Comparison of ENCODE assay signal across 10 cellular contexts in the genomic region with DNA sequence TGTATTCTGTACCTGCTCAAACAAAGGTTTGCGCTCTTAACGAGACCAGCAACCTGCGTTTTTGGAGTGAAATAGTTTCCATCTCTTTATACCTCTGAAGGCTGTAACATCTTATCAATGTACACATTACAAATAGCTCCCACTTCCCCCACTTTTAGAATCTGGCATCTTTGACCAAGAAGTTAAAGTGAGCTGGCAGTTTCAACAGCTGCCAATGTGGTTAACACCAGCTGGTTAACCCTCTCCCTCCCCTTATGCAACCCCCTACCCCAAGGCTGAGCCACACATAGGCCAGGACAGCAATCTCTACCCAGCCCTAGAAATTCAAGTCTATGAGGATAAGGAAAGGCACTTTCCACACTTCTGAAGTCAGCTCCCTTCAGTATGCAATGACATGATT. TPM values are rescaled to one million over a fixed set of nuclear protein-coding genes. Genes with fewer than 3 reads are reported as not detected.
A peak's percentile ranks its signal among the peaks of the same experiment; 100 is the strongest.
DNase-seq lines count a peak whose midpoint lies in the region; ATAC-seq, FAIRE-seq and TF ChIP-seq lines count a peak whose summit lies in the region.
"Had no signal": no experiment of that assay in that cellular context is flagged by ENCODE, and none has a peak within 500 bp of the region (broad histone marks: within the 10 kb centered on the region; RNA-seq: fewer than 3 reads in every experiment).

No MANE protein-coding gene starts in this region.

- ATAC-seq in HCT116 (no peak), HepG2 (no peak), omental fat pad (ENCODE audit: low FRiP score) (no peak)
- ATAC-seq: left cardiac atrium, right cardiac atrium had no signal

- POLR2A ChIA-PET in HCT116 (lab: Charles Lee): interaction anchor here (1.0 to 4.1 kb wide), 5 partner anchors 8 to 204 kb away, joined by 3 to 42 read pairs (median 13); a partner anchor contains a TSS
- POLR2A ChIA-PET in HepG2 (lab: Yijun Ruan, JAX): interaction anchor here (2.6 to 9.0 kb wide), 9 partner anchors 9 to 202 kb away, joined by 17 to 282 read pairs (median 46); no protein-coding TSS in a partner anchor

- no peak for TF ChIP-seq CTCF in HCT116 (IDR thresholded peaks at IDR 0.05 in 2 of 3, conservative IDR thresholded peaks at IDR 0.05 in 1 of 3; ENCODE audit: borderline replicate concordance in 1 of 3, insufficient read depth in 1 of 3, low read depth in 2 of 3, low read length in 2 of 3)
- TF ChIP-seq CTCF in HepG2 (CRISPR knock-in tag; IDR thresholded peaks at IDR 0.05): no peak
- TF ChIP-seq CTCF in omental fat pad (IDR thresholded peaks at IDR 0.05): no peak

- H2AFZ ChIP-seq in HCT116 (ENCODE audit: low read depth, low read length, poor library complexity, severe bottlenecking) (no peak overlapping the region), HepG2 (ENCODE audit: low read length) (no peak overlapping the region)

- H3K4ac ChIP-seq in mesendoderm (ENCODE audit: low read depth, low read length): no peak overlapping the region

- no peak overlapping the region for H4K5ac ChIP-seq in mesendoderm (ENCODE audit: low read length)

- WGBS in HepG2 (ENCODE audit: low lambda C conversion rate): 43% methylated on average over 3 of the region's 3 CpGs
- no CpG with 5 or more reads among the region's 3 CpGs for WGBS in mesendoderm (ENCODE audit: extremely low coverage, insufficient coverage, low lambda C conversion rate)

- peaks cover 4% of the 10 kb centered on the region for H3K79me1 ChIP-seq in mesendoderm (ENCODE audit: low read length)

- no peak overlapping the region for H3K56ac ChIP-seq in mesendoderm (ENCODE audit: low read length)

- FAIRE-seq in HepG2 (lab: Jason Lieb, UNC): no peak

- DNase-seq in AML-193 (lab: John Stamatoyannopoulos, UW) (peak; percentile 60 to 65), HCT116 (ENCODE audit: low read depth, low spot score) (no peak), RPMI8226 (peak; percentile 77), HepG2 (ENCODE audit: low spot score) (no peak), omental fat pad (ENCODE audit: low spot score) (no peak), HK-2 (ENCODE audit: unreplicated experiment) (no peak), superior temporal gyrus (ENCODE audit: extremely low spot score) (no peak), mesendoderm (no peak)
- DNase-seq: left cardiac atrium, right cardiac atrium had no signal

- no peaks in the 10 kb centered on the region for H3K9me2 ChIP-seq in HCT116 (ENCODE audit: insufficient read depth)

- no peak overlapping the region for H3K27ac ChIP-seq in HCT116 (ENCODE audit: low read depth, low read length)
- peak overlapping the region; percentile 92 for H3K27ac ChIP-seq in HepG2 (ENCODE audit: extremely low read length, insufficient read depth, low read length)
- H3K27ac ChIP-seq in mesendoderm (ENCODE audit: low read depth, low read length): no peak overlapping the region

- no peak overlapping the region for H3K18ac ChIP-seq in mesendoderm (ENCODE audit: low read length)

- H2BK5ac ChIP-seq in mesendoderm (ENCODE audit: low read length): no peak overlapping the region

- H2BK15ac ChIP-seq in mesendoderm (replicated peaks; ENCODE audit: low read depth): no peak overlapping the region

- H3K4me2 ChIP-seq in HCT116 (ENCODE audit: low read length) (peak overlapping the region; percentile 91), HepG2 (ENCODE audit: low read depth, low read length) (peak overlapping the region; percentile 90), mesendoderm (ENCODE audit: low read length) (no peak overlapping the region)

- H4K20me1 ChIP-seq in HCT116 (ENCODE audit: insufficient read depth): peaks cover 12% of the 10 kb centered on the region; the same call in 1 of the 2 replicates
- H4K20me1 ChIP-seq in HepG2 (ENCODE audit: insufficient read depth, low read length): peaks cover 20% of the 10 kb centered on the region

- H3K36me3 ChIP-seq in HCT116 (ENCODE audit: control insufficient read depth in 1 of 2, insufficient read depth in 2 of 2, low read length in 2 of 2) (no peaks in the 10 kb centered on the region), HepG2 (replicated peaks in 1 of 2; ENCODE audit: control insufficient read depth in 1 of 2, insufficient read depth in 2 of 2, low read length in 2 of 2) (no peaks in the 10 kb centered on the region), mesendoderm (ENCODE audit: control insufficient read depth, insufficient read depth, low read length) (no peaks in the 10 kb centered on the region)

- H3K4me3 ChIP-seq in HCT116 (replicated peaks in 1 of 2; ENCODE audit: low read depth in 1 of 2, low read length in 2 of 2) (no peak overlapping the region), HepG2 (replicated peaks in 1 of 3; ENCODE audit: insufficient read depth in 1 of 3, low read depth in 2 of 3, low read length in 3 of 3) (no peak overlapping the region; a peak in 1 of 6 replicates), mesendoderm (ENCODE audit: low read length) (no peak overlapping the region)

- H3K4me1 ChIP-seq in HCT116 (ENCODE audit: control insufficient read depth in 1 of 2, insufficient read depth in 2 of 2, low read length in 2 of 2): peaks cover 27 to 44% of the 10 kb centered on the region in 2 experiments
- peaks cover 58% of the 10 kb centered on the region for H3K4me1 ChIP-seq in HepG2 (ENCODE audit: insufficient read depth, low read length)
- peaks cover 4% of the 10 kb centered on the region for H3K4me1 ChIP-seq in mesendoderm (ENCODE audit: control insufficient read depth, low read depth, low read length)

- RAD21 ChIA-PET in HCT116 (lab: Charles Lee; ENCODE audit: low non-redundant PET in 1 of 2, low total read pairs in 2 of 2, uncharacterized antibody in 2 of 2, unreplicated experiment in 2 of 2): no interaction called here

- no peaks in the 10 kb centered on the region for H3K27me3 ChIP-seq in HCT116 (ENCODE audit: insufficient read depth, low read length)
- H3K27me3 ChIP-seq in HepG2 (ENCODE audit: control insufficient read depth in 1 of 2, insufficient read depth in 2 of 2, low read length in 2 of 2): no peaks in the 10 kb centered on the region; a peak in 1 of 5 replicates
- H3K27me3 ChIP-seq in mesendoderm (ENCODE audit: insufficient read depth, low read length, poor library complexity): no peaks in the 10 kb centered on the region

- intact Hi-C loops in HCT116 (cut with micrococcal nuclease): loop anchor here (2.0 kb wide), 1 partner anchor 95 kb away; no protein-coding TSS in a partner anchor
- intact Hi-C loops in HepG2 (cut with micrococcal nuclease; ENCODE audit: unreplicated experiment): loop anchor here (2.0 kb wide), 2 partner anchors 13 to 95 kb away; no protein-coding TSS in a partner anchor

- in situ Hi-C loops in HepG2 (cut with HindIII; ENCODE audit: extremely low pct_ligation_motif_present, low pct_unique_long_range_greater_than_20kb): no loop called here

- TF ChIP-seq RAD21 in HCT116 (IDR thresholded peaks at IDR 0.05; ENCODE audit: low read depth) (no peak), HepG2 (CRISPR knock-in tag; IDR thresholded peaks at IDR 0.05) (no peak)

- H3K9ac ChIP-seq in HCT116 (ENCODE audit: low read length): peak overlapping the region; percentile 89
- H3K9ac ChIP-seq in HepG2 (ENCODE audit: insufficient read depth, low read depth, low read length): peak overlapping the region; percentile 96; the same call in 1 of the 2 replicates
- no peak overlapping the region for H3K9ac ChIP-seq in mesendoderm (ENCODE audit: low read length)

- H3K9me3 ChIP-seq in HCT116 (ENCODE audit: control insufficient read depth in 1 of 2, insufficient read depth in 1 of 2, low read depth in 1 of 2, low read length in 2 of 2) (no peaks in the 10 kb centered on the region), HepG2 (ENCODE audit: low read length) (no peaks in the 10 kb centered on the region)

- CTCF ChIA-PET in HCT116 (lab: Charles Lee) (interaction anchor here (1.0 to 2.9 kb wide), 6 partner anchors 10 to 182 kb away, joined by 3 to 25 read pairs (median 3); no protein-coding TSS in a partner anchor), HepG2 (lab: Yijun Ruan, JAX; ENCODE audit: low intra/inter-chr PET ratio, low total read pairs) (no interaction called here)

- no peak overlapping the region for H4K8ac ChIP-seq in mesendoderm (ENCODE audit: low read depth, low read length)

- TF ChIP-seq EP300 in HepG2 (IDR thresholded peaks at IDR 0.05; ENCODE audit: low read depth in 2 of 2, low read length in 2 of 2): no peak
- TF ChIP-seq EP300 in HepG2 (CRISPR knock-in tag; IDR thresholded peaks at IDR 0.05; ENCODE audit: borderline replicate concordance): no peak

- no peak overlapping the region for H2AK5ac ChIP-seq in mesendoderm (ENCODE audit: low read length)

- H3K23ac ChIP-seq in mesendoderm (ENCODE audit: low read length): no peak overlapping the region

- H3K79me2 ChIP-seq in HCT116 (ENCODE audit: insufficient read depth, low read length) (peaks cover 51% of the 10 kb centered on the region), HepG2 (ENCODE audit: insufficient read depth, low read length) (peaks cover 29% of the 10 kb centered on the region), mesendoderm (ENCODE audit: control insufficient read depth, insufficient read depth, low read length) (peaks cover 10% of the 10 kb centered on the region)

- TF ChIP-seq POLR2A in HCT116 (IDR thresholded peaks at IDR 0.05; ENCODE audit: borderline replicate concordance, extremely low read depth, insufficient read depth, insufficient read length) (no peak), HepG2 (IDR thresholded peaks at IDR 0.05; ENCODE audit: insufficient read depth in 1 of 2, low read depth in 2 of 2, low read length in 2 of 2) (no peak)

- no peak overlapping the region for H2BK120ac ChIP-seq in mesendoderm (ENCODE audit: low read depth, low read length)

- BruUV-seq in HCT116 (replicated peaks; lab: Mats Ljungman, UMichigan) (no TSS peak), HepG2 (replicated peaks; lab: Mats Ljungman, UMichigan) (no TSS peak)

RNA-seq across cellular contexts. Expression of a gene that starts 2.2 kb away (rescaled TPM):
- total RNA-seq in HCT116 (2021; ENCODE audit: unreplicated experiment) (80.1 TPM), HepG2 (2016; rRNA removed; fragmentation: Illumina TruSeq; extraction: Trizol) (6.7 and 11.8 TPM in 2 replicates), omental fat pad (10 to 100 TPM; 13.1 to 42.2 (median 16.6) TPM)
- polyA plus RNA-seq in HCT116 (2012): 62.0 and 63.9 TPM in 2 replicates
- total RNA-seq in HepG2 (2016; cell fraction: cytosol; rRNA removed; fragmentation: Illumina TruSeq; extraction: Trizol; ENCODE audit: low read depth): 1.4 and 1.5 TPM in 2 replicates
- 6.7 and 10.6 TPM in 2 replicates for total RNA-seq in HepG2 (2016; cell fraction: insoluble cytoplasmic fraction; rRNA removed; fragmentation: Illumina TruSeq; extraction: Trizol)
- total RNA-seq in HepG2 (2016; cell fraction: membrane; rRNA removed; fragmentation: Illumina TruSeq; extraction: Trizol): 7.8 and 8.3 TPM in 2 replicates
- total RNA-seq in HepG2 (2016; cell fraction: nucleus; rRNA removed; fragmentation: Illumina TruSeq; extraction: Trizol): 14.3 and 14.5 TPM in 2 replicates
- polyA plus RNA-seq in HepG2 (2011; rRNA removed): 22.6 and 23.5 TPM in 2 replicates
- 18.0 and 25.0 TPM in 2 replicates for polyA plus RNA-seq in HepG2 (2011; cell fraction: cytosol; rRNA removed)
- polyA plus RNA-seq in HepG2 (2011; cell fraction: nucleus; rRNA removed): 19.6 and 25.0 TPM in 2 replicates
- polyA plus RNA-seq in HepG2 (2012): 42.6 and 46.2 TPM in 2 replicates
- 1.8 and 2.6 TPM in 2 replicates for polyA plus RNA-seq in HepG2 (2016; cell fraction: cytosol; fragmentation: Illumina TruSeq; extraction: Trizol; ENCODE audit: low read depth)
- polyA plus RNA-seq in HepG2 (2016; cell fraction: insoluble cytoplasmic fraction; fragmentation: Illumina TruSeq; extraction: Trizol; ENCODE audit: low read depth): 15.8 and 17.6 TPM in 2 replicates
- 6.6 and 6.8 TPM in 2 replicates for polyA plus RNA-seq in HepG2 (2016; cell fraction: membrane; fragmentation: Illumina TruSeq; extraction: Trizol; ENCODE audit: low read depth)
- polyA plus RNA-seq in HepG2 (2016; cell fraction: nucleus; fragmentation: Illumina TruSeq; extraction: Trizol; ENCODE audit: insufficient read depth, low read depth): 25.6 and 26.8 TPM in 2 replicates
- 7.6 and 39.9 TPM in 2 replicates for polyA minus RNA-seq in HepG2 (2011; rRNA and poly(A)+ RNA removed; ENCODE audit: low replicate concordance)
- 37.8 and 40.2 TPM in 2 replicates for polyA minus RNA-seq in HepG2 (2011; cell fraction: cytosol; rRNA and poly(A)+ RNA removed)
- polyA minus RNA-seq in HepG2 (2011; cell fraction: nucleus; rRNA and poly(A)+ RNA removed): 37.5 and 39.7 TPM in 2 replicates
- polyA plus RNA-seq in mesendoderm (2013, experiment 1 of 2): 9.4 TPM
- 9.0 TPM for polyA plus RNA-seq in mesendoderm (2013, experiment 2 of 2)

Comparison
In these comparisons a context has a peak if more than half of its experiments do, and no peak if none do; other contexts are left out.
1. DNase-seq: peak in AML-193 (2 of 2) and RPMI8226 (single experiment); none in HCT116 (single experiment), HepG2 (single experiment), omental fat pad (single experiment), HK-2 (single experiment), superior temporal gyrus (single experiment) and mesendoderm (single experiment).